33 cellular contexts compared by ENCODE assay signal in the genomic region with DNA sequence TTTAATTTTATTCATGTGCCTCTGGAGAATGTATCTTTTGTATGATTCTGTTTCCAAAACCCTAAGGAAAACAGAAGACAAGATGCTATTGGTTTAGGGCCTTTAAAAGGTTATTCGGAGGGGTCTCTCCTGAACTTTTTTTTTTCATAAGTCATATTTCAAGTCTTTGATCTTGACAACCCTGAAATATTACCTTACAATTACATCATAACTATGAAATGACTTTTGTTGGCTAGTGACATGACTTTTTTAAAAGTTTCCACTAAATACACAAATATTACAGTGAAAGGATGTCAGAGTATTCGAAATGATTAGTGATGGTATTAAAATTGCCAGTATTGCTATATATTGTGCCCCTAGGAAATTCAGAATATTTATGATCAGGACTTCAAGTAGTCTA.
"Had no signal": no experiment of that assay in that cellular context is flagged by ENCODE, and none has a peak within 500 bp of the region (broad histone marks: within the 10 kb centered on the region; RNA-seq: fewer than 3 reads in every experiment).

No MANE protein-coding gene starts in this region.

- H3K9me3 Mint-ChIP-seq: activated CD4-positive, alpha-beta T cell treated with anti-CD3 and anti-CD28 coated beads, Interleukin-2, amount 10 ng/mL, durations not matched to agents 24 days and 14 days; activated naive CD4-positive, alpha-beta T cell treated with anti-CD3 and anti-CD28 coated beads, Interleukin-2, amount 10 ng/mL, durations not matched to agents 7 days and 5 days; activated naive CD8-positive, alpha-beta T cell treated with anti-CD3 and anti-CD28 coated beads, Interleukin-2, amount 50 U/mL, for 24 hours; activated T-cell treated with anti-CD3 and anti-CD28 coated beads, Interleukin-2, amount 50 U/mL, for 4 hours; activated T-helper 1 cell treated with anti-CD3 and anti-CD28 coated beads, Interleukin-12 subunit alpha, Interleukin-12 subunit beta, Interleukin-2, Interleukin-4 antibody, amounts not matched to agents 30 ng/mL and 10 ng/mL and 1 ng/mL, durations not matched to agents 14 hours and 24 hours and 36 hours; T-helper 1 cell treated with Interleukin-12 subunit alpha and Interleukin-12 subunit beta and Interleukin-4 antibody, amounts not matched to agents 30 μg/mL and 1 μg/mL, for 36 hours; T-helper 2 cell treated with Interferon-gamma antibody and Interleukin-4, amounts not matched to agents 5 μg/mL and 100 μg/mL, for 36 hours had no signal

- H3K27ac ChIP-seq: PC-9, RWPE1 had no signal

- H3K27ac Mint-ChIP-seq: activated CD4-positive, alpha-beta T cell treated with anti-CD3 and anti-CD28 coated beads, Interleukin-2, amount 10 ng/mL, durations not matched to agents 24 days and 14 days; activated naive CD4-positive, alpha-beta T cell treated with anti-CD3 and anti-CD28 coated beads, Interleukin-2, amount 10 ng/mL, durations not matched to agents 7 days and 5 days; activated naive CD8-positive, alpha-beta T cell; activated naive CD8-positive, alpha-beta T cell treated with anti-CD3 and anti-CD28 coated beads, Interleukin-2, amount 50 U/mL, for 24 hours; activated T-helper 1 cell treated with anti-CD3 and anti-CD28 coated beads, Interleukin-12 subunit alpha, Interleukin-12 subunit beta, Interleukin-2, Interleukin-4 antibody, amounts not matched to agents 30 ng/mL and 10 ng/mL and 1 ng/mL, durations not matched to agents 14 hours and 24 hours and 36 hours; brain; T-helper 1 cell treated with Interleukin-12 subunit alpha and Interleukin-12 subunit beta and Interleukin-4 antibody, amounts not matched to agents 30 μg/mL and 1 μg/mL, for 36 hours; T-helper 2 cell treated with Interferon-gamma antibody and Interleukin-4, amounts not matched to agents 5 μg/mL and 100 μg/mL, for 36 hours had no signal

- FAIRE-seq: bronchial epithelial cell, RCC 7860, TTC549 had no signal

- H3K36me3 Mint-ChIP-seq: activated naive CD4-positive, alpha-beta T cell treated with anti-CD3 and anti-CD28 coated beads, Interleukin-2, amount 10 ng/mL, durations not matched to agents 7 days and 5 days; activated naive CD8-positive, alpha-beta T cell; brain had no signal

- H3K27me3 Mint-ChIP-seq: activated CD4-positive, alpha-beta T cell treated with anti-CD3 and anti-CD28 coated beads, Interleukin-2, amount 10 ng/mL, durations not matched to agents 24 days and 14 days; activated naive CD8-positive, alpha-beta T cell treated with anti-CD3 and anti-CD28 coated beads, Interleukin-2, amount 50 U/mL, for 24 hours had no signal

- ATAC-seq: activated naive CD8-positive, alpha-beta T cell treated with anti-CD3 and anti-CD28 coated beads, Interleukin-2, amount 50 U/mL, for 24 hours; activated T-cell treated with anti-CD3 and anti-CD28 coated beads, Interleukin-2, amount 50 U/mL, for 4 hours; Right ventricle myocardium inferior had no signal

- H3K4me1 Mint-ChIP-seq: activated CD4-positive, alpha-beta T cell treated with anti-CD3 and anti-CD28 coated beads, Interleukin-2, amount 10 ng/mL, durations not matched to agents 24 days and 14 days; activated naive CD4-positive, alpha-beta T cell treated with anti-CD3 and anti-CD28 coated beads, Interleukin-2, amount 10 ng/mL, durations not matched to agents 7 days and 5 days had no signal

- H3K4me3 Mint-ChIP-seq: activated CD4-positive, alpha-beta T cell treated with anti-CD3 and anti-CD28 coated beads, Interleukin-2, amount 10 ng/mL, durations not matched to agents 24 days and 14 days; activated naive CD4-positive, alpha-beta T cell treated with anti-CD3 and anti-CD28 coated beads, Interleukin-2, amount 10 ng/mL, durations not matched to agents 7 days and 5 days; activated naive CD8-positive, alpha-beta T cell; activated naive CD8-positive, alpha-beta T cell treated with anti-CD3 and anti-CD28 coated beads, Interleukin-2, amount 50 U/mL, for 24 hours; activated T-cell treated with anti-CD3 and anti-CD28 coated beads, Interleukin-2, amount 50 U/mL, for 4 hours; activated T-helper 1 cell treated with anti-CD3 and anti-CD28 coated beads, Interleukin-12 subunit alpha, Interleukin-12 subunit beta, Interleukin-2, Interleukin-4 antibody, amounts not matched to agents 30 ng/mL and 10 ng/mL and 1 ng/mL, durations not matched to agents 14 hours and 24 hours and 36 hours; brain; T-helper 1 cell treated with Interleukin-12 subunit alpha and Interleukin-12 subunit beta and Interleukin-4 antibody, amounts not matched to agents 30 μg/mL and 1 μg/mL, for 36 hours; T-helper 2 cell treated with Interferon-gamma antibody and Interleukin-4, amounts not matched to agents 5 μg/mL and 100 μg/mL, for 36 hours had no signal

- DNase-seq: activated CD4-positive, alpha-beta T cell treated with anti-CD3 and anti-CD28 coated beads, Interleukin-2, amount 10 ng/mL, durations not matched to agents 24 days and 14 days; activated CD4-positive, alpha-beta T cell treated with anti-CD3 and anti-CD28 coated beads, Interleukin-2, amount 50 U/mL, for 4 hours; activated CD8-positive, alpha-beta memory T cell treated with anti-CD3 and anti-CD28 coated beads, Interleukin-2, amount 50 U/mL, for 4 hours; activated effector memory CD4-positive, alpha-beta T cell treated with Interleukin-2 at 50 U/mL for 16 hours; activated naive CD4-positive, alpha-beta T cell treated with anti-CD3 and anti-CD28 coated beads, Interleukin-2, amount 10 ng/mL, durations not matched to agents 7 days and 5 days; activated naive CD8-positive, alpha-beta T cell treated with anti-CD3 and anti-CD28 coated beads, Interleukin-2, amount 50 U/mL, for 24 hours; activated T-cell treated with anti-CD3 and anti-CD28 coated beads for 4 hours; activated T-cell treated with anti-CD3 and anti-CD28 coated beads, Interleukin-2, amount 50 U/mL, for 4 hours; anterior cingulate cortex; caudate nucleus; cerebellar nuclear complex; Karpas-422; NCI-H1105 treated with DMSO at 0.1 percent for 48 hours; NCI-H1436; NCI-H1694; NCI-H1930; NCI-H2081 treated with DMSO at 0.1 percent for 48 hours; NCI-H226; NCI-H446 treated with DMSO at 0.1 percent for 48 hours; NCI-H524; NCI-H69; NCI-H82; PC-9 had no signal

- H3K4me3 ChIP-seq: PC-9 had no signal
